In genomic region chr16:56972898-56973689, GRCh38 we compare ENCODE assay signal across 1 cellular context.
TF ChIP-seq lines count a peak whose summit lies in the region.

No MANE protein-coding gene starts in this region.

TF ChIP-seq in K562, 482 proteins besides CTCF, POLR2A, EP300 and RAD21:
- TF ChIP-seq FIP1L1 (IDR thresholded peaks at IDR 0.05; ENCODE audit: low read depth, low read length, poor library complexity, severe bottlenecking) (no peak), TFAP4 (CRISPR knock-in tag; IDR thresholded peaks at IDR 0.05; ENCODE audit: borderline replicate concordance) (peak; percentile 26; the same call in 1 of the 2 replicates)
